Comparison of ENCODE assay signal across 1 cellular context in the genomic region with DNA sequence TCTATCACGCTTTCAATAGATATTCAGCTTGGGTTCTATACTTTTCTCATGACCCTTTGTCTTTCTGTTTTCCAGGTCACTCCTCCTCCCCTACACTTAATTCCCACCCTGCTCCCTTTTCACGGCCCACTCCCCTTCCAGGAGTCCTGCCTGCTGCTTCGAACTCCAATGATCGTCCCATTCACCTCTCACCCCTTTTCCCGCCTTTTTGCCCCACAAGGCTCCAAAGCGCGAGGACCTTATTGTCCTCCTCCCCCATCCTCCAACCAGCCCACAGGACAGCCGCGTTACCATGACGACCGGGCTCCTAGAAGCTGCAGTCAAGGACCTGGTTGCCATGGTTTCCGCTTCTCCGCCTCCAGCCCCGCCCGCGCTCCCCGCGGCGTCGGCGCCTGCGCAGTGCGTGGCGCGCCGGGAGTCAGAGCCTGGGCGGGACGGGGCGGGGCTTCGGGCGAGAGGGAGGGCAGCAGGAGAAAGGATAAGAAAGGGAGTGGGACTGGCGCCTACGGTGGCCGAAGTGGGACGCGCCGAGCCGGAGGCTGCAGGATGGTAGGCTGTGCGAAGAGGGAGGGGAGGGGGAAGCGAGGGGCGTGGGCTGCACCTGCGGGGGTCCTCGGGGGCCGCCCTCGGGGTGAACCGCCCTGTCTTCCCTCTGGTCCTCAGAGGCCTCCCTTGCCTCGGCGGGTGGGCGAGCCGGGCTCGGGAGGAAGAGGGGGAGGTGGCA.
A peak's percentile ranks its signal among the peaks of the same experiment; 100 is the strongest.
TF ChIP-seq lines count a peak whose summit lies in the region.

A gene (plus strand): TSS at position 508 of the 724 bp plus-strand sequence. CDS start 39 bp downstream, at position 547.

TF ChIP-seq in GM12878, 131 proteins besides CTCF, POLR2A, EP300 and RAD21 (continued from another document):
- TF ChIP-seq, protein P1, sequence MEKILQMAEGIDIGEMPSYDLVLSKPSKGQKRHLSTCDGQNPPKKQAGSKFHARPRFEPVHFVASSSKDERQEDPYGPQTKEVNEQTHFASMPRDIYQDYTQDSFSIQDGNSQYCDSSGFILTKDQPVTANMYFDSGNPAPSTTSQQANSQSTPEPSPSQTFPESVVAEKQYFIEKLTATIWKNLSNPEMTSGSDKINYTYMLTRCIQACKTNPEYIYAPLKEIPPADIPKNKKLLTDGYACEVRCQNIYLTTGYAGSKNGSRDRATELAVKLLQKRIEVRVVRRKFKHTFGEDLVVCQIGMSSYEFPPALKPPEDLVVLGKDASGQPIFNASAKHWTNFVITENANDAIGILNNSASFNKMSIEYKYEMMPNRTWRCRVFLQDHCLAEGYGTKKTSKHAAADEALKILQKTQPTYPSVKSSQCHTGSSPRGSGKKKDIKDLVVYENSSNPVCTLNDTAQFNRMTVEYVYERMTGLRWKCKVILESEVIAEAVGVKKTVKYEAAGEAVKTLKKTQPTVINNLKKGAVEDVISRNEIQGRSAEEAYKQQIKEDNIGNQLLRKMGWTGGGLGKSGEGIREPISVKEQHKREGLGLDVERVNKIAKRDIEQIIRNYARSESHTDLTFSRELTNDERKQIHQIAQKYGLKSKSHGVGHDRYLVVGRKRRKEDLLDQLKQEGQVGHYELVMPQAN (conservative IDR thresholded peaks at IDR 0.05) = 0 out of 2 replicates have a peak, but pooled peaks have one; percentile 32
- TF ChIP-seq CHD4 (IDR thresholded peaks at IDR 0.05) = no peak
- 0 out of 2 replicates have a peak, but pooled peaks have one; percentile 41 for TF ChIP-seq NBN (IDR thresholded peaks at IDR 0.05)
- TF ChIP-seq ATF7 (IDR thresholded peaks at IDR 0.05; ENCODE audit: low read depth) = no peak
- TF ChIP-seq PAX8 (IDR thresholded peaks at IDR 0.05) = no peak
- TF ChIP-seq LARP7 (IDR thresholded peaks at IDR 0.05) = peak; percentile 81
- no peak for TF ChIP-seq HDAC6 (IDR thresholded peaks at IDR 0.05; ENCODE audit: unreplicated experiment)
- no peak for TF ChIP-seq NFXL1 (IDR thresholded peaks at IDR 0.05; ENCODE audit: borderline replicate concordance)
- TF ChIP-seq MXI1 (IDR thresholded peaks at IDR 0.05; ENCODE audit: low read depth, low read length) = peak; percentile 93
- TF ChIP-seq, protein P2, sequence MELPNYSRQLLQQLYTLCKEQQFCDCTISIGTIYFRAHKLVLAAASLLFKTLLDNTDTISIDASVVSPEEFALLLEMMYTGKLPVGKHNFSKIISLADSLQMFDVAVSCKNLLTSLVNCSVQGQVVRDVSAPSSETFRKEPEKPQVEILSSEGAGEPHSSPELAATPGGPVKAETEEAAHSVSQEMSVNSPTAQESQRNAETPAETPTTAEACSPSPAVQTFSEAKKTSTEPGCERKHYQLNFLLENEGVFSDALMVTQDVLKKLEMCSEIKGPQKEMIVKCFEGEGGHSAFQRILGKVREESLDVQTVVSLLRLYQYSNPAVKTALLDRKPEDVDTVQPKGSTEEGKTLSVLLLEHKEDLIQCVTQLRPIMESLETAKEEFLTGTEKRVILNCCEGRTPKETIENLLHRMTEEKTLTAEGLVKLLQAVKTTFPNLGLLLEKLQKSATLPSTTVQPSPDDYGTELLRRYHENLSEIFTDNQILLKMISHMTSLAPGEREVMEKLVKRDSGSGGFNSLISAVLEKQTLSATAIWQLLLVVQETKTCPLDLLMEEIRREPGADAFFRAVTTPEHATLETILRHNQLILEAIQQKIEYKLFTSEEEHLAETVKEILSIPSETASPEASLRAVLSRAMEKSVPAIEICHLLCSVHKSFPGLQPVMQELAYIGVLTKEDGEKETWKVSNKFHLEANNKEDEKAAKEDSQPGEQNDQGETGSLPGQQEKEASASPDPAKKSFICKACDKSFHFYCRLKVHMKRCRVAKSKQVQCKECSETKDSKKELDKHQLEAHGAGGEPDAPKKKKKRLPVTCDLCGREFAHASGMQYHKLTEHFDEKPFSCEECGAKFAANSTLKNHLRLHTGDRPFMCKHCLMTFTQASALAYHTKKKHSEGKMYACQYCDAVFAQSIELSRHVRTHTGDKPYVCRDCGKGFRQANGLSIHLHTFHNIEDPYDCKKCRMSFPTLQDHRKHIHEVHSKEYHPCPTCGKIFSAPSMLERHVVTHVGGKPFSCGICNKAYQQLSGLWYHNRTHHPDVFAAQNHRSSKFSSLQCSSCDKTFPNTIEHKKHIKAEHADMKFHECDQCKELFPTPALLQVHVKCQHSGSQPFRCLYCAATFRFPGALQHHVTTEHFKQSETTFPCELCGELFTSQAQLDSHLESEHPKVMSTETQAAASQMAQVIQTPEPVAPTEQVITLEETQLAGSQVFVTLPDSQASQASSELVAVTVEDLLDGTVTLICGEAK (IDR thresholded peaks at IDR 0.05; ENCODE audit: borderline replicate concordance) = peak; percentile 44; the same call in 1 of the 2 replicates
- peak; percentile 96 for TF ChIP-seq RB1 (IDR thresholded peaks at IDR 0.05; ENCODE audit: borderline replicate concordance)
- TF ChIP-seq BRCA1 (IDR thresholded peaks at IDR 0.05; ENCODE audit: low read depth, low read length) = no peak
- TF ChIP-seq KAT2A (conservative IDR thresholded peaks at IDR 0.05; ENCODE audit: control insufficient read depth, low read depth, low read length) = no peak
- TF ChIP-seq, protein P3, sequence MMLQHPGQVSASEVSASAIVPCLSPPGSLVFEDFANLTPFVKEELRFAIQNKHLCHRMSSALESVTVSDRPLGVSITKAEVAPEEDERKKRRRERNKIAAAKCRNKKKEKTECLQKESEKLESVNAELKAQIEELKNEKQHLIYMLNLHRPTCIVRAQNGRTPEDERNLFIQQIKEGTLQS (IDR thresholded peaks at IDR 0.05; ENCODE audit: borderline replicate concordance, extremely low read depth, low read depth, low read length) = no peak
- TF ChIP-seq SP1 (IDR thresholded peaks at IDR 0.05; ENCODE audit: low read depth, low read length) = peak; percentile 29
